Comparison of ENCODE assay signal across 16 cellular contexts in the genomic region with DNA sequence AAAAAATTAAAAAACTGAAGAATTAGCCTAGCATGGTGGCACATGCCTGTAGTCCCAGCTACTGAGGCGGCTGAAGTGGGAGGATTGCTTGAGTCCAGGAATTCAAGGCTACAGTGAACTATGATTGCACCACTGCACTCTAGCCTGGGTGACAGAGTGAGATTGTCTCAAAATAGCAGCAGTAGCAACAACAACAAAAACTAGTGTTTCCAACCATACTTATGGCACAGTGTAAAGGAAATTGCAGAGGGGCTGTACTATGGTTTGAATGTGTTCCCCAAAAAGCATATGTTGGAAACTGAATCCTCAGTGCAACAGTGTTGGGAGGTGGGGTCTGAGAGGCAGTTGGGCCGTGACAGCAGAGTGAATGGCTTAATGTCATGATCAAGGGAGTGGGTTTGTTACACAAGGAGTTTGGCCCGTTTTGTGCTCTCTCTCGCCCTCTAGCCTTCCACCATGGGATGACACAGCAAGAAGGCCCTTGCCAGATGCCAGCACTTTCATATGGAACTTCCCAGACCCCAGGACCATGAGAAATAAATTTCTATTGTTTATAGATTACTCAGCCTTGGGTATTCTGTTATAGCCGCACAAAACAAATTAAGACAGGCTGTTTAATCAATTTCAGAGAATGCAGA.
DNase-seq lines count a peak whose midpoint lies in the region; ATAC-seq and TF ChIP-seq lines count a peak whose summit lies in the region.
"Had no signal": no experiment of that assay in that cellular context is flagged by ENCODE, and none has a peak within 500 bp of the region (broad histone marks: within the 10 kb centered on the region; RNA-seq: fewer than 3 reads in every experiment).

No MANE protein-coding gene starts in this region.

- no peak for DNase-seq in GM10248 (ENCODE audit: extremely low spot score)
- DNase-seq in kidney epithelial cell (ENCODE audit: low read depth), result no peak
- DNase-seq in globus pallidus (ENCODE audit: low spot score), result no peak
- DNase-seq in COLO668 (lab: John Stamatoyannopoulos, UW; ENCODE audit: unreplicated experiment), result no peak
- DNase-seq: activated CD4-positive, CD25-positive, alpha-beta regulatory T cell treated with anti-CD3 and anti-CD28 coated beads, Interleukin-2, amount 50 U/mL, for 72 hours; dorsolateral prefrontal cortex; heart right ventricle; Karpas-422; NCI-H226; Right ventricle myocardium superior; stimulated activated CD4-positive, alpha-beta T cell treated with anti-CD3 and anti-CD28 coated beads, Interleukin-2, amount 100 ng/mL, for 24 hours had no signal

- POLR2A ChIA-PET in GM10248 (lab: Yijun Ruan, JAX), result no interaction called here
- POLR2A ChIA-PET in HEK293 (lab: Yijun Ruan, JAX), result no interaction called here

- ATAC-seq in HG02588 (IDR thresholded peaks at IDR 0.05; ENCODE audit: unreplicated experiment), result no peak
- ATAC-seq in GM19395 (IDR thresholded peaks at IDR 0.05; ENCODE audit: unreplicated experiment), result no peak
- ATAC-seq: heart right ventricle had no signal

- peaks cover 3% of the 10 kb centered on the region for H3K27me3 ChIP-seq in kidney epithelial cell (ENCODE audit: control insufficient read depth, insufficient read depth, low read length)
- H3K27me3 ChIP-seq: dorsolateral prefrontal cortex had no signal

- CTCF ChIA-PET in GM10248 (lab: Yijun Ruan, JAX), result no interaction called here
- CTCF ChIA-PET in HEK293 (lab: Yijun Ruan, JAX), result interaction anchor here (0.6 to 1.2 kb wide), 5 partner anchors 11 to 198 kb away, joined by 3 read pairs; no protein-coding TSS in a partner anchor

- H3K4me1 ChIP-seq in HEK293 (ENCODE audit: control insufficient read depth, insufficient read depth, low read length), result no peaks in the 10 kb centered on the region
- H3K4me1 ChIP-seq: parathyroid adenoma had no signal

- H3K9me3 ChIP-seq in HEK293 (ENCODE audit: control insufficient read depth, insufficient read depth, low read depth, low read length), result no peaks in the 10 kb centered on the region
- H3K9me3 ChIP-seq: heart right ventricle had no signal

- H3K4me3 ChIP-seq in HEK293 (ENCODE audit: low read depth, low read length) (no peak overlapping the region), kidney epithelial cell (ENCODE audit: low read depth, low read length) (no peak overlapping the region)
- H3K4me3 ChIP-seq: dorsolateral prefrontal cortex, heart right ventricle had no signal

- peak; percentile 18 for TF ChIP-seq CTCF in GM10248 (IDR thresholded peaks at IDR 0.05; ENCODE audit: control extremely low read depth, extremely low read depth, low read depth, missing control alignments)
- TF ChIP-seq CTCF in HEK293 (tag by site-specific recombination; IDR thresholded peaks at IDR 0.05), result no peak
- 0 out of 2 replicates have a peak, but pooled peaks have one; percentile 10 for TF ChIP-seq CTCF in VCaP (conservative IDR thresholded peaks at IDR 0.05)
- peak; percentile 17 for TF ChIP-seq CTCF in kidney epithelial cell (IDR thresholded peaks at IDR 0.05; ENCODE audit: insufficient read depth, low read length, poor library complexity, severe bottlenecking)

- H3K36me3 ChIP-seq in HEK293 (ENCODE audit: control insufficient read depth in 2 of 2, insufficient read depth in 1 of 2, low read length in 2 of 2) (no peaks in the 10 kb centered on the region), kidney epithelial cell (ENCODE audit: control insufficient read depth, insufficient read depth, low read length) (no peaks in the 10 kb centered on the region)
- H3K36me3 ChIP-seq: heart right ventricle had no signal

- H3K27ac ChIP-seq in HEK293 (ENCODE audit: extremely low read depth, low read depth, low read length) (no peak overlapping the region), VCaP (no peak overlapping the region)
- H3K27ac ChIP-seq: heart right ventricle, parathyroid adenoma had no signal

TF ChIP-seq in HEK293, 187 proteins besides CTCF, POLR2A, EP300 and RAD21:
- TF ChIP-seq ZNF214 (tag by site-specific recombination; IDR thresholded peaks at IDR 0.05; ENCODE audit: borderline replicate concordance), result no peak
- TF ChIP-seq ZBTB17 (tag by site-specific recombination; IDR thresholded peaks at IDR 0.05), result peak; percentile 34; the same call in 1 of the 2 replicates
- TF ChIP-seq ZFP69B (tag by site-specific recombination; IDR thresholded peaks at IDR 0.05), result no peak
- no peak for TF ChIP-seq ZNF248 (tag by site-specific recombination; IDR thresholded peaks at IDR 0.05)
TF ChIP-seq in HEK293: peak in this region for 1.
